ENCODE assay signal across 16 cellular contexts in genomic region chr12:126337556-126337955, GRCh38.
DNase-seq lines count a peak whose midpoint lies in the region; ATAC-seq and TF ChIP-seq lines count a peak whose summit lies in the region.
"Had no signal": no experiment of that assay in that cellular context is flagged by ENCODE, and none has a peak within 500 bp of the region (broad histone marks: within the 10 kb centered on the region; RNA-seq: fewer than 3 reads in every experiment).

No MANE protein-coding gene starts in this region.

- no peaks in the 10 kb centered on the region for H3K79me1 ChIP-seq in mesendoderm (ENCODE audit: low read length)

- H3K23ac ChIP-seq in mesendoderm (ENCODE audit: low read length), result no peak overlapping the region

- H2BK15ac ChIP-seq in mesendoderm (replicated peaks; ENCODE audit: low read depth), result no peak overlapping the region

- CTCF ChIA-PET in BJ (lab: Yijun Ruan, JAX), result no interaction called here

- no peak overlapping the region for H2BK120ac ChIP-seq in mesendoderm (ENCODE audit: low read depth, low read length)

- in situ Hi-C loops in astrocyte of the cerebellum (cut with HindIII; ENCODE audit: low sequenced_read_pairs), result no loop called here

- H3K18ac ChIP-seq in mesendoderm (ENCODE audit: low read length), result no peak overlapping the region

- no peak overlapping the region for H3K9ac ChIP-seq in mesendoderm (ENCODE audit: low read length)

- H3K79me2 ChIP-seq in mesendoderm (ENCODE audit: control insufficient read depth, insufficient read depth, low read length), result no peaks in the 10 kb centered on the region

- H2BK5ac ChIP-seq in mesendoderm (ENCODE audit: low read length), result no peak overlapping the region

- H3K4me1 ChIP-seq in mesendoderm (ENCODE audit: control insufficient read depth, low read depth, low read length), result no peaks in the 10 kb centered on the region
- no peaks in the 10 kb centered on the region for H3K4me1 ChIP-seq in Peyer's patch
- H3K4me1 ChIP-seq: psoas muscle, transverse colon had no signal

- H4K8ac ChIP-seq in mesendoderm (ENCODE audit: low read depth, low read length), result no peak overlapping the region

- TF ChIP-seq CTCF in BJ (IDR thresholded peaks at IDR 0.05; ENCODE audit: insufficient read depth, low read depth, low read length) (no peak), astrocyte of the cerebellum (IDR thresholded peaks at IDR 0.05; ENCODE audit: low read depth, low read length, missing control alignments) (no peak), Peyer's patch (IDR thresholded peaks at IDR 0.05) (no peak)

- H3K27ac ChIP-seq in mesendoderm (ENCODE audit: low read depth, low read length) (no peak overlapping the region), Peyer's patch (no peak overlapping the region)
- H3K27ac ChIP-seq: psoas muscle, transverse colon had no signal

- no peak overlapping the region for H4K5ac ChIP-seq in mesendoderm (ENCODE audit: low read length)

- H3K4ac ChIP-seq in mesendoderm (ENCODE audit: low read depth, low read length), result no peak overlapping the region

- H3K9me3 ChIP-seq in Peyer's patch, result peaks cover 0 to 3% (median 0%) of the 10 kb centered on the region in 4 donors
- H3K9me3 ChIP-seq: psoas muscle, transverse colon had no signal

- no peak overlapping the region for H2AK5ac ChIP-seq in mesendoderm (ENCODE audit: low read length)

- no peak for TF ChIP-seq POLR2A in Peyer's patch (IDR thresholded peaks at IDR 0.05)

- POLR2A ChIA-PET in BJ (lab: Charles Lee), result no interaction called here

- H3K4me2 ChIP-seq in mesendoderm (ENCODE audit: low read length), result no peak overlapping the region

- WGBS in mesendoderm (ENCODE audit: extremely low coverage, insufficient coverage, low lambda C conversion rate), result no CpG with 5 or more reads among the region's 4 CpGs

- H3K27me3 ChIP-seq in BJ (ENCODE audit: control insufficient read depth, insufficient read depth, low read length) (no peaks in the 10 kb centered on the region), mesendoderm (ENCODE audit: insufficient read depth, low read length, poor library complexity) (no peaks in the 10 kb centered on the region), Peyer's patch (no peaks in the 10 kb centered on the region)
- H3K27me3 ChIP-seq: transverse colon had no signal

- H3K56ac ChIP-seq in mesendoderm (ENCODE audit: low read length), result no peak overlapping the region

- DNase-seq in BJ (ENCODE audit: low read depth), result peak; percentile 66
- DNase-seq in HT1080 (ENCODE audit: low read depth), result peak; percentile 96
- DNase-seq in astrocyte of the cerebellum (ENCODE audit: low read depth), result peak; percentile 93
- DNase-seq in mesendoderm, result peak; percentile 35
- DNase-seq in Peyer's patch, result no peak
- DNase-seq in activated CD4-positive, alpha-beta T cell treated with anti-CD3 and anti-CD28 coated beads, Interleukin-2, amount 50 U/mL, for 48 hours, result no peak
- DNase-seq: activated gamma-delta T cell; CD4-positive, alpha-beta T cell; IMR-90; NCI-H1417 treated with DMSO at 0.1 percent for 48 hours; NCI-H69; psoas muscle; stimulated activated CD4-positive, alpha-beta T cell treated with anti-CD3 and anti-CD28 coated beads, Interleukin-2, amount 100 ng/mL, for 48 hours; transverse colon had no signal

- ATAC-seq in GM19351 (IDR thresholded peaks at IDR 0.05; ENCODE audit: unreplicated experiment), result no peak
- ATAC-seq in HG03280 (IDR thresholded peaks at IDR 0.05; ENCODE audit: unreplicated experiment), result no peak
- ATAC-seq: psoas muscle had no signal

- H3K4me3 ChIP-seq in BJ (ENCODE audit: low read depth, low read length), result no peak overlapping the region
- H3K4me3 ChIP-seq in astrocyte of the cerebellum (ENCODE audit: low read depth, low read length), result no peak overlapping the region
- H3K4me3 ChIP-seq in mesendoderm (ENCODE audit: low read length), result no peak overlapping the region
- no peak overlapping the region for H3K4me3 ChIP-seq in Peyer's patch
- H3K4me3 ChIP-seq: psoas muscle, transverse colon had no signal

- H3K36me3 ChIP-seq in BJ (ENCODE audit: control insufficient read depth, insufficient read depth, low read length), result no peaks in the 10 kb centered on the region
- H3K36me3 ChIP-seq in mesendoderm (ENCODE audit: control insufficient read depth, insufficient read depth, low read length), result no peaks in the 10 kb centered on the region
- no peaks in the 10 kb centered on the region for H3K36me3 ChIP-seq in Peyer's patch
- H3K36me3 ChIP-seq: transverse colon had no signal

Comparison
In these comparisons a context has a peak if more than half of its experiments do, and no peak if none do; other contexts are left out.
1. DNase-seq: peak in BJ (single experiment), HT1080 (single experiment), astrocyte of the cerebellum (single experiment) and mesendoderm (single experiment); none in Peyer's patch (0 of 3) and activated CD4-positive, alpha-beta T cell treated with anti-CD3 and anti-CD28 coated beads, Interleukin-2, amount 50 U/mL, for 48 hours (0 of 2).